In the genomic region with DNA sequence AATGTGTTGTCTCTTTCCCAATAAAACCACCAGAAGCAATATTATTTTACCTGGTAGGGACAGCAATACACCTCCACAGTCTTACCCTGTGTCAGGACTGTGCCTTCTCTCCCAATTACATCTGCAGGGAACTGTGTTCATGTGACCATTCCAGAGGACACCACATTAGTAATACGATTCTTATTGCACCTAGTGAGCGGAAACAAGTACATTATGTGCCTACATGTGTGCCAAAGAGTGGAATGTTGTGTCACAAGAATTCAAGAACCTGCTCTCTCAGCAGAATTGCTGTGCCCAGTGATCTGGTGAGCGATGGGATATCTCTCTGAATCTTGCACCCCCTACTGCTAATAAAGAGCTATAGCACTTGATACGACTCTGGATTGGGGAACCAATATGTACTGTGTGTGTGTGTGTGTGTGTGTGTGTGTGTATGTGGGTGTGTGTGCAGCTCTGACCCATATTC, we compare ENCODE assay signal across 9 cellular contexts. TPM values are rescaled to one million over a fixed set of nuclear protein-coding genes. Genes with fewer than 3 reads are reported as not detected.
DNase-seq lines count a peak whose midpoint lies in the region; ATAC-seq and TF ChIP-seq lines count a peak whose summit lies in the region.
"Had no signal": no experiment of that assay in that cellular context is flagged by ENCODE, and none has a peak within 500 bp of the region (broad histone marks: within the 10 kb centered on the region; RNA-seq: fewer than 3 reads in every experiment).

No MANE protein-coding gene starts in this region.

- H3K4me3 ChIP-seq in CD4-positive, alpha-beta memory T cell (ENCODE audit: low read length in 2 of 2), result no peak overlapping the region
- H3K4me3 ChIP-seq in astrocyte of the cerebellum (ENCODE audit: low read depth, low read length), result no peak overlapping the region
- no peak overlapping the region for H3K4me3 ChIP-seq in liver (ENCODE audit: low read depth in 1 of 3, low read length in 3 of 3)

- DNase-seq in CD4-positive, alpha-beta memory T cell, result peak in 4 of 5 donors; percentile 34 to 48 (median 41)
- peak; percentile 31 for DNase-seq in HFFc6
- no peak for DNase-seq in astrocyte of the cerebellum (ENCODE audit: low read depth)
- DNase-seq in SIG-M5 treated with dmso at 0.1 percent for 504 hours (lab: John Stamatoyannopoulos, UW; ENCODE audit: unreplicated experiment), result no peak
- DNase-seq: stimulated activated CD4-positive, alpha-beta T cell treated with anti-CD3 and anti-CD28 coated beads, Interleukin-4, amount 100 ng/mL, for 1 hour had no signal

- H3K4me1 Mint-ChIP-seq in CD4-positive, alpha-beta memory T cell, result peaks cover 12 to 41% (median 23%) of the 10 kb centered on the region in 4 donors
- peaks cover 25% of the 10 kb centered on the region for H3K4me1 Mint-ChIP-seq in HFFc6 (ENCODE audit: low read depth)

- peaks cover 4 to 7% of the 10 kb centered on the region in 2 donors for H3K27me3 Mint-ChIP-seq in CD4-positive, alpha-beta memory T cell
- no peaks in the 10 kb centered on the region; the same call in 1 of the 2 replicates for H3K27me3 Mint-ChIP-seq in HFFc6 (ENCODE audit: insufficient read depth)

- H3K27me3 ChIP-seq in CD4-positive, alpha-beta memory T cell (ENCODE audit: insufficient read depth, low read length), result no peaks in the 10 kb centered on the region
- H3K27me3 ChIP-seq in liver (ENCODE audit: control insufficient read depth in 4 of 4, insufficient read depth in 4 of 4, low read length in 3 of 4), result no peaks in the 10 kb centered on the region

- ATAC-seq in HG03039 (IDR thresholded peaks at IDR 0.05; ENCODE audit: unreplicated experiment), result no peak
- no peak for ATAC-seq in GM19324 (IDR thresholded peaks at IDR 0.05; ENCODE audit: low FRiP score, unreplicated experiment)
- ATAC-seq in GM21529 (IDR thresholded peaks at IDR 0.05; ENCODE audit: unreplicated experiment), result no peak

- TF ChIP-seq RAD21 in liver (IDR thresholded peaks at IDR 0.05), result peak; percentile 50 to 71

- H3K27ac Mint-ChIP-seq in CD4-positive, alpha-beta memory T cell, result peak overlapping the region in 3 of 7 donors; percentile 0 to 26 (median 8)
- no peak overlapping the region for H3K27ac Mint-ChIP-seq in HFFc6

- peaks cover 0 to 11% of the 10 kb centered on the region in 2 donors for H3K36me3 Mint-ChIP-seq in CD4-positive, alpha-beta memory T cell
- no peaks in the 10 kb centered on the region; the same call in 1 of the 2 replicates for H3K36me3 Mint-ChIP-seq in HFFc6 (ENCODE audit: low read depth)

- H3K27ac ChIP-seq in CD4-positive, alpha-beta memory T cell (ENCODE audit: low read depth, low read length), result no peak overlapping the region
- H3K27ac ChIP-seq in liver (ENCODE audit: low read depth in 1 of 2, low read length in 2 of 2), result no peak overlapping the region

- peaks cover 0 to 4% (median 0%) of the 10 kb centered on the region in 8 donors for H3K9me3 Mint-ChIP-seq in CD4-positive, alpha-beta memory T cell
- H3K9me3 Mint-ChIP-seq in HFFc6, result no peaks in the 10 kb centered on the region

- peaks cover 27% of the 10 kb centered on the region for H3K4me1 ChIP-seq in CD4-positive, alpha-beta memory T cell (ENCODE audit: insufficient read depth, low read length)
- H3K4me1 ChIP-seq in liver (ENCODE audit: control insufficient read depth in 4 of 4, insufficient read depth in 4 of 4, low read length in 3 of 4), result peaks cover 0 to 13% (median 5%) of the 10 kb centered on the region in 4 donors

- peak overlapping the region in 1 of 8 donors; percentile 49 for H3K4me3 Mint-ChIP-seq in CD4-positive, alpha-beta memory T cell
- no peak overlapping the region for H3K4me3 Mint-ChIP-seq in HFFc6

- H3K9me3 ChIP-seq in CD4-positive, alpha-beta memory T cell (ENCODE audit: control insufficient read depth in 1 of 2, low read length in 2 of 2), result no peaks in the 10 kb centered on the region
- H3K9me3 ChIP-seq in liver (ENCODE audit: control insufficient read depth in 4 of 4, low read length in 3 of 4), result peaks cover 0 to 2% (median 0%) of the 10 kb centered on the region in 4 donors

- intact Hi-C loops in CD4-positive, alpha-beta memory T cell (cut with micrococcal nuclease), result no loop called here

- no peak overlapping the region for H3K9ac ChIP-seq in liver (ENCODE audit: low read depth in 1 of 2, low read length in 2 of 2)

- TF ChIP-seq CTCF in HFFc6 (IDR thresholded peaks at IDR 0.05) (peak; percentile 62), astrocyte of the cerebellum (IDR thresholded peaks at IDR 0.05; ENCODE audit: low read depth, low read length, missing control alignments) (peak; percentile 29), liver (IDR thresholded peaks at IDR 0.05; ENCODE audit: low read depth, low read length, missing input control) (peak; percentile 31)

- POLR2A ChIA-PET in CD4-positive, alpha-beta memory T cell (lab: Charles Lee; ENCODE audit: partially characterized antibody), result interaction anchor here (0.7 to 8.1 kb wide), 5 partner anchors 10 to 26 kb away, joined by 3 to 139 read pairs (median 3); no protein-coding TSS in a partner anchor

- in situ Hi-C loops in astrocyte of the cerebellum (cut with HindIII; ENCODE audit: low sequenced_read_pairs), result no loop called here

- CTCF ChIA-PET in CD4-positive, alpha-beta memory T cell (lab: Charles Lee; ENCODE audit: partially characterized antibody), result interaction anchor here (0.6 to 23.1 kb wide), 10 partner anchors 8 to 1082 kb away, joined by 3 to 688 read pairs (median 4); no protein-coding TSS in a partner anchor

- WGBS in liver, result 38% methylated on average over 4 of the region's 4 CpGs

- H3K36me3 ChIP-seq in CD4-positive, alpha-beta memory T cell (ENCODE audit: insufficient read depth, low read length), result no peaks in the 10 kb centered on the region
- peaks cover 0 to 2% (median 0%) of the 10 kb centered on the region in 4 donors for H3K36me3 ChIP-seq in liver (ENCODE audit: control insufficient read depth in 4 of 4, insufficient read depth in 3 of 4, low read depth in 1 of 4, low read length in 3 of 4)

TF ChIP-seq in liver, 16 proteins besides CTCF, POLR2A, EP300 and RAD21:
- TF ChIP-seq EGR1 (IDR thresholded peaks at IDR 0.05; ENCODE audit: low read depth in 2 of 2), result no peak
- peak in 1 of 2 donors; percentile 15 for TF ChIP-seq RXRA (IDR thresholded peaks at IDR 0.05)
- TF ChIP-seq HNF4A (conservative IDR thresholded peaks at IDR 0.05), result peak in 1 of 2 donors; percentile 33
- TF ChIP-seq SP1 (IDR thresholded peaks at IDR 0.05), result peak; percentile 63

RNA-seq across cellular contexts. Expression of a gene that starts 57.4 kb away (rescaled TPM):
- not detected for total RNA-seq in CD4-positive, alpha-beta memory T cell
- not detected for polyA plus RNA-seq in CD4-positive, alpha-beta memory T cell
- total RNA-seq in HFFc6 (2021; fragmentation: NEBNext Ultra II Directional; extraction: Animal tissue kit (Norgen Biotek cat#: 25700)), result 10 to 100 TPM; 15.8 to 18.0 (median 16.9) TPM
- total RNA-seq in liver, result under 1 TPM; 0.09 to 0.33 TPM
- polyA plus RNA-seq in liver, result under 1 TPM; 0.08 to 0.20 TPM

Comparison
In these comparisons a context has a peak if more than half of its experiments do, and no peak if none do; other contexts are left out.
1. DNase-seq: peak in CD4-positive, alpha-beta memory T cell (4 of 5) and HFFc6 (single experiment); none in astrocyte of the cerebellum (single experiment) and SIG-M5 treated with dmso at 0.1 percent for 504 hours (single experiment).
2. RNA of a gene that starts 57.4 kb away (total RNA-seq): 15.8 to 18.0 TPM in HFFc6; 0.09 to 0.33 TPM in liver and not detected in CD4-positive, alpha-beta memory T cell; every median in the first group is over 10 times any median in the second.
3. Peak in every context shown above with its lines, with median percentiles within 50 percentile points of each other: CTCF ChIP-seq.